19 cellular contexts compared by ENCODE assay signal in genomic region chr4:1790005-1790404, GRCh38. TPM values are rescaled to one million over a fixed set of nuclear protein-coding genes. Genes with fewer than 3 reads are reported as not detected.
DNase-seq lines count a peak whose midpoint lies in the region; TF ChIP-seq lines count a peak whose summit lies in the region.
"Had no signal": no experiment of that assay in that cellular context is flagged by ENCODE, and none has a peak within 500 bp of the region (broad histone marks: within the 10 kb centered on the region; RNA-seq: fewer than 3 reads in every experiment).

No MANE protein-coding gene starts in this region.

- CTCF ChIA-PET in RWPE1 (lab: Yijun Ruan, JAX): no interaction called here

- H3K14ac ChIP-seq in neuronal stem cell (ENCODE audit: low read length): no peak overlapping the region

- intact Hi-C loops in stomach (cut with DNase I; ENCODE audit: low total_unique reads): no loop called here
- intact Hi-C loops in adrenal gland (cut with DNase I): no loop called here

- H3K9me3 ChIP-seq in neuronal stem cell (replicated peaks in 1 of 2; ENCODE audit: control insufficient read depth in 2 of 2, insufficient read depth in 1 of 2, low read depth in 1 of 2, low read length in 2 of 2): peaks cover 0 to 3% of the 10 kb centered on the region in 2 donors
- H3K9me3 ChIP-seq in stomach: no peaks in the 10 kb centered on the region
- H3K9me3 ChIP-seq in adrenal gland (replicated peaks in 1 of 3): no peaks in the 10 kb centered on the region
- H3K9me3 ChIP-seq: SJSA1 had no signal

- no peak overlapping the region for H2AFZ ChIP-seq in KMS-11 (ENCODE audit: low read depth)
- H2AFZ ChIP-seq in neuronal stem cell (ENCODE audit: low read length): no peak overlapping the region
- H2AFZ ChIP-seq: GM23338 had no signal

- H2BK5ac ChIP-seq in neuronal stem cell (ENCODE audit: low read length): no peak overlapping the region

- POLR2A ChIA-PET in RWPE1 (lab: Yijun Ruan, JAX; ENCODE audit: low non-redundant PET): no interaction called here

- no peak overlapping the region for H4K91ac ChIP-seq in neuronal stem cell (ENCODE audit: low read depth, low read length, poor library complexity)

- H2BK15ac ChIP-seq in neuronal stem cell (ENCODE audit: low read length): peak overlapping the region; percentile 91

- H3K27ac ChIP-seq in KMS-11 (no peak overlapping the region; the same call in 1 of the 2 replicates), RWPE1 (peak overlapping the region; percentile 91), neuronal stem cell (replicated peaks; ENCODE audit: low read length) (no peak overlapping the region), stomach (no peak overlapping the region), adrenal gland (no peak overlapping the region)
- H3K27ac ChIP-seq: SJSA1 had no signal

- no peak overlapping the region for H3K23ac ChIP-seq in neuronal stem cell (ENCODE audit: low read depth, low read length, poor library complexity)

- H3K4me2 ChIP-seq in KMS-11: peak overlapping the region; percentile 29; the same call in 1 of the 2 replicates
- H3K4me2 ChIP-seq in neuronal stem cell (ENCODE audit: insufficient read depth, low read length, poor library complexity, severe bottlenecking): no peak overlapping the region
- H3K4me2 ChIP-seq: GM23338 had no signal

- TF ChIP-seq CTCF in KMS-11 (conservative IDR thresholded peaks at IDR 0.05; ENCODE audit: low read depth, low read length) (no peak), RWPE1 (conservative IDR thresholded peaks at IDR 0.05; ENCODE audit: low read depth) (no peak), epithelial cell of esophagus (IDR thresholded peaks at IDR 0.05; ENCODE audit: insufficient read depth, low read depth, low read length, missing control alignments) (no peak), stomach (IDR thresholded peaks at IDR 0.05) (no peak), adrenal gland (IDR thresholded peaks at IDR 0.05) (no peak)

- H4K8ac ChIP-seq in neuronal stem cell (ENCODE audit: low read depth, low read length): no peak overlapping the region

- H3K79me2 ChIP-seq in KMS-11 (ENCODE audit: insufficient read depth, low read depth): no peaks in the 10 kb centered on the region

- H3K4me3 ChIP-seq in KMS-11 (IDR thresholded peaks at IDR 0.05; ENCODE audit: insufficient read depth, low read depth, low read length): no peak overlapping the region
- no peak overlapping the region for H3K4me3 ChIP-seq in epithelial cell of esophagus (ENCODE audit: low read length)
- H3K4me3 ChIP-seq in neuronal stem cell (ENCODE audit: low read length in 2 of 2): no peak overlapping the region
- H3K4me3 ChIP-seq in stomach: no peak overlapping the region
- no peak overlapping the region for H3K4me3 ChIP-seq in adrenal gland
- H3K4me3 ChIP-seq: GM23338, SJSA1 had no signal

- H3K27me3 ChIP-seq in KMS-11 (ENCODE audit: insufficient read depth, low read depth) (peaks cover 3% of the 10 kb centered on the region; the same call in 1 of the 2 replicates), neuronal stem cell (ENCODE audit: control insufficient read depth in 3 of 3, insufficient read depth in 3 of 3, low read depth in 1 of 3, low read length in 3 of 3) (peaks cover 11 to 55% (median 29%) of the 10 kb centered on the region in 3 experiments), stomach (peaks cover 5 to 51% (median 18%) of the 10 kb centered on the region in 3 donors), adrenal gland (peaks cover 12% of the 10 kb centered on the region)

- H2AK5ac ChIP-seq in neuronal stem cell (ENCODE audit: low read depth, low read length): peak overlapping the region; percentile 98

- H4K20me1 ChIP-seq in KMS-11 (ENCODE audit: insufficient read depth): no peaks in the 10 kb centered on the region

- DNase-seq in RWPE1 (ENCODE audit: low spot score): no peak
- DNase-seq in epithelial cell of esophagus (ENCODE audit: low read depth): peak; percentile 84
- no peak for DNase-seq in neuronal stem cell (ENCODE audit: low spot score)
- no peak for DNase-seq in stomach
- DNase-seq in adrenal gland: no peak
- no peak for DNase-seq in DMS79 treated with DMSO at 0.1 percent for 48 hours (lab: John Stamatoyannopoulos, UW)
- DNase-seq: CD4-positive, CD25-positive, alpha-beta regulatory T cell; DND-41; HCEC 1CT; KG1; NCI-H1417; NCI-H1694 treated with DMSO at 0.1 percent for 48 hours; NCI-H2081 treated with DMSO at 0.1 percent for 48 hours; NCI-H2227 treated with DMSO at 0.1 percent for 48 hours; NCI-H510A; NK-92 treated with Interleukin-12 subunit alpha and Interleukin-12 subunit beta, amount 100 ng/mL, for 24 hours had no signal

- H2BK120ac ChIP-seq in neuronal stem cell (ENCODE audit: low read depth, low read length): no peak overlapping the region

- H3K36me3 ChIP-seq in KMS-11 (ENCODE audit: insufficient read depth) (no peaks in the 10 kb centered on the region), neuronal stem cell (replicated peaks in 1 of 2; ENCODE audit: control insufficient read depth in 2 of 2, insufficient read depth in 2 of 2, low read length in 2 of 2) (no peaks in the 10 kb centered on the region), stomach (no peaks in the 10 kb centered on the region), adrenal gland (replicated peaks in 1 of 2) (no peaks in the 10 kb centered on the region)
- H3K36me3 ChIP-seq: SJSA1 had no signal

- no peak for TF ChIP-seq EP300 in stomach (IDR thresholded peaks at IDR 0.05)

- H3K18ac ChIP-seq in neuronal stem cell (ENCODE audit: low read length): no peak overlapping the region

- H2BK12ac ChIP-seq in neuronal stem cell (ENCODE audit: low read length): no peak overlapping the region

- H3K79me1 ChIP-seq in neuronal stem cell (ENCODE audit: low read depth, low read length): peaks cover 10% of the 10 kb centered on the region

- H3K4me1 ChIP-seq in KMS-11 (ENCODE audit: low read depth, poor library complexity, severe bottlenecking) (peaks cover 9% of the 10 kb centered on the region), neuronal stem cell (ENCODE audit: control insufficient read depth in 2 of 2, insufficient read depth in 1 of 2, low read depth in 1 of 2, low read length in 2 of 2) (peaks cover 12 to 26% of the 10 kb centered on the region in 2 donors), stomach (peaks cover 14 to 27% (median 23%) of the 10 kb centered on the region in 4 donors), adrenal gland (replicated peaks in 1 of 2) (peaks cover 10 to 15% of the 10 kb centered on the region in 2 donors)

- no peak for TF ChIP-seq POLR2A in stomach (IDR thresholded peaks at IDR 0.05)
- TF ChIP-seq POLR2A in adrenal gland (IDR thresholded peaks at IDR 0.05): no peak

- H3K9ac ChIP-seq in KMS-11 (no peak overlapping the region), neuronal stem cell (ENCODE audit: low read depth, low read length, poor library complexity) (no peak overlapping the region)

- H3K4ac ChIP-seq in neuronal stem cell (ENCODE audit: low read length): no peak overlapping the region

- WGBS in neuronal stem cell (ENCODE audit: extremely low coverage in 2 of 2, insufficient read length in 2 of 2, insufficient replicate concordance in 1 of 2), 2 donors: no CpG with 5 or more reads among the region's 10 CpGs
- 74 to 90% (median 86%) methylated on average over 7 to 10 of the region's 10 CpGs for WGBS in stomach, 5 donors
- WGBS in adrenal gland, 4 donors: 85 to 91% (median 87%) methylated on average over 6 to 10 of the region's 10 CpGs

RNA-seq across cellular contexts. Expression of gene FGFR3, which starts 3.1 kb away (rescaled TPM):
- 7.2 TPM for polyA plus RNA-seq in neuronal stem cell (2013, experiment 1 of 2)
- 7.6 TPM for polyA plus RNA-seq in neuronal stem cell (2013, experiment 2 of 2)
- total RNA-seq in stomach (100 to 1,000 TPM in 1 of 5 donors, 10 to 100 TPM in 4; 20.0 to 530 (median 30.3) TPM), adrenal gland (1 to 10 TPM in 6 of 8 donors, under 1 TPM in 2; 0.78 to 4.4 (median 1.9) TPM)
- polyA plus RNA-seq in stomach (10 to 100 TPM in 1 of 3 donors, 1 to 10 TPM in 2; 1.2 to 84.1 (median 2.7) TPM), adrenal gland (1 to 10 TPM in 2 of 3 donors, under 1 TPM in 1; 0.11 to 4.7 (median 2.1) TPM)
- polyA plus RNA-seq: CD4-positive, CD25-positive, alpha-beta regulatory T cell had no signal
